9 cellular contexts compared by ENCODE assay signal in genomic region chr19:4811328-4812131, GRCh38. TPM values are rescaled to one million over a fixed set of nuclear protein-coding genes. Genes with fewer than 3 reads are reported as not detected.
DNase-seq lines count a peak whose midpoint lies in the region; ATAC-seq and TF ChIP-seq lines count a peak whose summit lies in the region.
"Had no signal": no experiment of that assay in that cellular context is flagged by ENCODE, and none has a peak within 500 bp of the region (broad histone marks: within the 10 kb centered on the region; RNA-seq: fewer than 3 reads in every experiment).

No MANE protein-coding gene starts in this region.

- no peak overlapping the region for H3K4me3 Mint-ChIP-seq in Calu3 (ENCODE audit: low read depth, unreplicated experiment)
- H3K4me3 Mint-ChIP-seq in activated naive CD4-positive, alpha-beta T cell treated with anti-CD3 and anti-CD28 coated beads for 36 hours, result no peak overlapping the region
- H3K4me3 Mint-ChIP-seq: activated naive CD4-positive, alpha-beta T cell treated with anti-CD3 and anti-CD28 coated beads, Interleukin-2, amount 50 U/mL, for 24 hours had no signal

- CTCF ChIA-PET in Calu3 (lab: Charles Lee), result no interaction called here
- CTCF ChIA-PET in activated naive CD4-positive, alpha-beta T cell treated with anti-CD3 and anti-CD28 coated beads for 36 hours (lab: Charles Lee), result interaction anchor here (0.7 to 8.4 kb wide), 8 partner anchors 11 to 318 kb away, joined by 3 to 294 read pairs (median 6); partner anchors contain the start of gene FEM1A

- H3K36me3 Mint-ChIP-seq in Calu3 (ENCODE audit: insufficient read depth, unreplicated experiment), result peaks cover 22% of the 10 kb centered on the region
- H3K36me3 Mint-ChIP-seq in activated naive CD4-positive, alpha-beta T cell treated with anti-CD3 and anti-CD28 coated beads for 36 hours (ENCODE audit: low read depth), result peaks cover 4% of the 10 kb centered on the region
- H3K36me3 Mint-ChIP-seq: activated naive CD4-positive, alpha-beta T cell treated with anti-CD3 and anti-CD28 coated beads, Interleukin-2, amount 50 U/mL, for 24 hours had no signal

- no peak for TF ChIP-seq POLR2A in prostate gland (IDR thresholded peaks at IDR 0.05)
- no peak for TF ChIP-seq POLR2A in vagina (IDR thresholded peaks at IDR 0.05)

- H3K36me3 ChIP-seq in prostate gland (no peaks in the 10 kb centered on the region), vagina (peaks cover 0 to 3% of the 10 kb centered on the region in 2 donors)

- H3K4me1 ChIP-seq in prostate gland (replicated peaks) (no peaks in the 10 kb centered on the region), vagina (peaks cover 25% of the 10 kb centered on the region)

- H3K27me3 ChIP-seq in prostate gland (replicated peaks; ENCODE audit: insufficient read depth), result no peaks in the 10 kb centered on the region
- H3K27me3 ChIP-seq in vagina, result no peaks in the 10 kb centered on the region

- intact Hi-C loops in Calu3 (cut with micrococcal nuclease; ENCODE audit: unreplicated experiment) (loop anchor here (5.0 kb wide), 1 partner anchor 161 kb away; no protein-coding TSS in a partner anchor), head of caudate nucleus (cut with DNase I) (loop anchor here (5.0 kb wide), 1 partner anchor 216 kb away; no protein-coding TSS in a partner anchor), prostate gland (cut with DNase I) (loop anchor here (2.0 kb wide), 1 partner anchor 99 kb away; no protein-coding TSS in a partner anchor), vagina (cut with DNase I) (loop anchor here (2.0 to 5.0 kb wide), 3 partner anchors 41 to 225 kb away; no protein-coding TSS in a partner anchor)
- intact Hi-C loops in activated naive CD4-positive, alpha-beta T cell treated with anti-CD3 and anti-CD28 coated beads for 36 hours (cut with micrococcal nuclease), result loop anchor here (5.0 kb wide), 1 partner anchor 321 kb away; no protein-coding TSS in a partner anchor

- H3K4me3 ChIP-seq in prostate gland (no peak overlapping the region), vagina (no peak overlapping the region)

- WGBS in prostate gland, result 69% methylated on average over 12 of the region's 12 CpGs

- H3K9me3 Mint-ChIP-seq in Calu3 (ENCODE audit: low read depth, unreplicated experiment), result no peaks in the 10 kb centered on the region
- H3K9me3 Mint-ChIP-seq in activated naive CD4-positive, alpha-beta T cell treated with anti-CD3 and anti-CD28 coated beads for 36 hours, result peaks cover 1% of the 10 kb centered on the region
- H3K9me3 Mint-ChIP-seq: activated naive CD4-positive, alpha-beta T cell treated with anti-CD3 and anti-CD28 coated beads, Interleukin-2, amount 50 U/mL, for 24 hours had no signal

- DNase-seq in Calu3, result peak; percentile 89
- DNase-seq in HT1080 (ENCODE audit: low read depth), result peak; percentile 41
- DNase-seq in activated naive CD4-positive, alpha-beta T cell treated with anti-CD3 and anti-CD28 coated beads for 36 hours, result peak; percentile 93
- peak; percentile 32 to 93 (median 80) for DNase-seq in head of caudate nucleus
- DNase-seq in prostate gland (ENCODE audit: low spot score), result peak; percentile 60
- no peak for DNase-seq in vagina (ENCODE audit: extremely low spot score in 2 of 2)

- H3K4me1 Mint-ChIP-seq in Calu3 (ENCODE audit: low read depth, unreplicated experiment), result peaks cover 38% of the 10 kb centered on the region
- peaks cover 16% of the 10 kb centered on the region for H3K4me1 Mint-ChIP-seq in activated naive CD4-positive, alpha-beta T cell treated with anti-CD3 and anti-CD28 coated beads for 36 hours (ENCODE audit: low read depth)

- no TSS peak for BruUV-seq in Calu3 (replicated peaks; lab: Mats Ljungman, UMichigan)

- H3K27me3 Mint-ChIP-seq in Calu3 (ENCODE audit: unreplicated experiment), result no peaks in the 10 kb centered on the region
- H3K27me3 Mint-ChIP-seq in activated naive CD4-positive, alpha-beta T cell treated with anti-CD3 and anti-CD28 coated beads for 36 hours (ENCODE audit: low read depth), result no peaks in the 10 kb centered on the region
- H3K27me3 Mint-ChIP-seq: activated naive CD4-positive, alpha-beta T cell treated with anti-CD3 and anti-CD28 coated beads, Interleukin-2, amount 50 U/mL, for 24 hours had no signal

- peak; percentile 54 for ATAC-seq in SK-N-SH treated with all-trans-retinoic acid at 6 μM for 48 hours
- ATAC-seq in GM19395 (IDR thresholded peaks at IDR 0.05; ENCODE audit: unreplicated experiment), result no peak

- H3K9me3 ChIP-seq in prostate gland, result no peaks in the 10 kb centered on the region
- no peaks in the 10 kb centered on the region for H3K9me3 ChIP-seq in vagina

- H3K27ac ChIP-seq in prostate gland, result no peak overlapping the region
- H3K27ac ChIP-seq in vagina, result peak overlapping the region; percentile 82

- peak; percentile 71 for TF ChIP-seq CTCF in Calu3 (IDR thresholded peaks at IDR 0.05; ENCODE audit: unreplicated experiment)
- peak; percentile 71 to 84 (median 74) for TF ChIP-seq CTCF in prostate gland (IDR thresholded peaks at IDR 0.05)
- peak; percentile 64 to 86 (median 75) for TF ChIP-seq CTCF in vagina (IDR thresholded peaks at IDR 0.05)

- peak overlapping the region; percentile 97 for H3K27ac Mint-ChIP-seq in Calu3 (ENCODE audit: unreplicated experiment)
- H3K27ac Mint-ChIP-seq in activated naive CD4-positive, alpha-beta T cell treated with anti-CD3 and anti-CD28 coated beads for 36 hours, result no peak overlapping the region
- H3K27ac Mint-ChIP-seq: activated naive CD4-positive, alpha-beta T cell treated with anti-CD3 and anti-CD28 coated beads, Interleukin-2, amount 50 U/mL, for 24 hours had no signal

TF ChIP-seq in SK-N-SH treated with all-trans-retinoic acid at 6 μM for 48 hours, 23 proteins besides CTCF, POLR2A, EP300 and RAD21:
- no peak for TF ChIP-seq RARB (CRISPR knock-in tag; IDR thresholded peaks at IDR 0.05)
- TF ChIP-seq ZNF8 (CRISPR knock-in tag; IDR thresholded peaks at IDR 0.05), result no peak
- no peak for TF ChIP-seq OSR1 (CRISPR knock-in tag; IDR thresholded peaks at IDR 0.05)
- TF ChIP-seq CSDC2 (CRISPR knock-in tag; IDR thresholded peaks at IDR 0.05), result no peak

RNA-seq across cellular contexts. Expression of gene TICAM1, which starts 20.0 kb away (rescaled TPM):
- 13.5 and 15.8 TPM in 2 replicates for total RNA-seq in Calu3 (2022)
- total RNA-seq in HT1080 (2014; rRNA removed; shearing (Covaris generic)), result 1.5 and 2.8 TPM in 2 replicates
- polyA plus RNA-seq in HT1080 (2015; cell fraction: cytosol; rRNA removed), result 26.5 and 27.3 TPM in 2 replicates
- polyA plus RNA-seq in HT1080 (2015; cell fraction: nucleus; rRNA removed), result 17.3 and 20.3 TPM in 2 replicates
- 10 to 100 TPM; 15.2 to 16.5 TPM for total RNA-seq in activated naive CD4-positive, alpha-beta T cell treated with anti-CD3 and anti-CD28 coated beads for 36 hours
- 1 to 10 TPM; 8.3 to 9.1 TPM for total RNA-seq in prostate gland
- total RNA-seq in vagina, result 16.5 TPM

RNA-seq across cellular contexts. Expression of gene FEM1A, which starts 20.0 kb away (rescaled TPM):
- total RNA-seq in Calu3 (2022) (8.8 and 10.2 TPM in 2 replicates), prostate gland (10 to 100 TPM; 20.7 to 30.4 TPM), vagina (16.2 TPM)
- 9.8 and 13.0 TPM in 2 replicates for total RNA-seq in HT1080 (2014; rRNA removed; shearing (Covaris generic))
- polyA plus RNA-seq in HT1080 (2015; cell fraction: cytosol; rRNA removed), result 11.5 and 12.2 TPM in 2 replicates
- 8.9 and 9.0 TPM in 2 replicates for polyA plus RNA-seq in HT1080 (2015; cell fraction: nucleus; rRNA removed)
- 1 to 10 TPM; 8.1 to 9.1 TPM for total RNA-seq in activated naive CD4-positive, alpha-beta T cell treated with anti-CD3 and anti-CD28 coated beads for 36 hours

RNA-seq across cellular contexts. Expression of gene PLIN3, which starts 55.9 kb away (rescaled TPM):
- total RNA-seq in Calu3 (2022), result 38.6 and 43.7 TPM in 2 replicates
- total RNA-seq in HT1080 (2014; rRNA removed; shearing (Covaris generic)), result 65.7 and 75.6 TPM in 2 replicates
- polyA plus RNA-seq in HT1080 (2015; cell fraction: cytosol; rRNA removed), result 116 and 123 TPM in 2 replicates
- polyA plus RNA-seq in HT1080 (2015; cell fraction: nucleus; rRNA removed), result 85.8 and 102 TPM in 2 replicates
- total RNA-seq in activated naive CD4-positive, alpha-beta T cell treated with anti-CD3 and anti-CD28 coated beads for 36 hours, result 10 to 100 TPM; 16.1 to 17.1 TPM
- 10 to 100 TPM; 61.3 to 76.5 TPM for total RNA-seq in prostate gland
- 93.8 TPM for total RNA-seq in vagina

Comparison
In these comparisons a context has a peak if more than half of its experiments do, and no peak if none do; other contexts are left out.
1. DNase-seq: peak in Calu3 (single experiment), HT1080 (single experiment), activated naive CD4-positive, alpha-beta T cell treated with anti-CD3 and anti-CD28 coated beads for 36 hours (single experiment), head of caudate nucleus (42 of 42) and prostate gland (single experiment); none in vagina (0 of 2).
2. Peak in every context shown above with its lines, with median percentiles within 50 percentile points of each other: CTCF ChIP-seq.